Comparison of ENCODE assay signal across 30 cellular contexts in the genomic region with DNA sequence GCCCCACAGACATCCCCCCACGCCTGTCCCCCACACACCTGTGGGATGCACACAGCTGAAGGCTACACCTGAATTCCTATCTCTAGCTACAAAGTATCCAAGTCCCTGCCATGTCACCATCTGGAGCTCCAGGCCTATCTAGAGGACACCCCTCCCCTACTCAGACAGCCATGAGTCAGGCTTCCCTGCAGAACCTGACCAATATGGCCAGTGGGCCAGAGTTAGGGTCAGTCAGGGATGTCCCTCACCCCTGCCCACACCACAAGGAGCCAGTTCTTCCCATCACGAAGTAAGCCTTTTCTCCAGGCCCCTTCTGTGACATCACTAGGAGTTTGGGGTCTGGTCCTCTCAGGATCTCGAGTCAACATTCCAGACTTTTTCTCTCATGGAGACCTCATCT. TPM values are rescaled to one million over a fixed set of nuclear protein-coding genes. Genes with fewer than 3 reads are reported as not detected.
DNase-seq lines count a peak whose midpoint lies in the region; ATAC-seq, FAIRE-seq and TF ChIP-seq lines count a peak whose summit lies in the region.
"Had no signal": no experiment of that assay in that cellular context is flagged by ENCODE, and none has a peak within 500 bp of the region (broad histone marks: within the 10 kb centered on the region; RNA-seq: fewer than 3 reads in every experiment).

No MANE protein-coding gene starts in this region.

- H3K27ac ChIP-seq in left ventricle myocardium inferior (replicated peaks): no peak overlapping the region
- H3K27ac ChIP-seq in colonic mucosa: no peak overlapping the region
- no peak overlapping the region for H3K27ac ChIP-seq in vagina
- H3K27ac ChIP-seq: BLaER1 treated with 17β-estradiol and CSF1 and Interleukin-3, amounts not matched to agents 10 nM and 100 nM; SK-N-MC had no signal

- H3K4me1 ChIP-seq in left ventricle myocardium inferior: no peaks in the 10 kb centered on the region
- H3K4me1 ChIP-seq in colonic mucosa: no peaks in the 10 kb centered on the region
- no peaks in the 10 kb centered on the region for H3K4me1 ChIP-seq in vagina

- TF ChIP-seq POLR2A in vagina (IDR thresholded peaks at IDR 0.05): no peak

- no peak overlapping the region for H3K9ac ChIP-seq in colonic mucosa (ENCODE audit: low read depth in 2 of 2, low read length in 2 of 2)
- H3K9ac ChIP-seq: BLaER1 treated with 17β-estradiol and CSF1 and Interleukin-3, amounts not matched to agents 10 nM and 100 nM had no signal

- FAIRE-seq in D721Med (lab: Jason Lieb, UNC): no peak
- FAIRE-seq: G401.6, GM12891, GM18507, K562, RCC 7860 had no signal

- intact Hi-C loops in cardiac septum (cut with DNase I) (loop anchor here (10.0 kb wide), 1 partner anchor 625 kb away; no protein-coding TSS in a partner anchor), left ventricle myocardium inferior (cut with micrococcal nuclease) (no loop called here), colonic mucosa (cut with DNase I) (no loop called here), vagina (cut with DNase I) (no loop called here)

- H3K9me3 ChIP-seq in left ventricle myocardium inferior (replicated peaks) (no peaks in the 10 kb centered on the region), colonic mucosa (no peaks in the 10 kb centered on the region), vagina (no peaks in the 10 kb centered on the region)
- H3K9me3 ChIP-seq: BLaER1 treated with 17β-estradiol and CSF1 and Interleukin-3, amounts not matched to agents 10 nM and 100 nM had no signal

- no peak overlapping the region for H3K4me3 ChIP-seq in left ventricle myocardium inferior
- no peak overlapping the region for H3K4me3 ChIP-seq in colonic mucosa
- no peak overlapping the region for H3K4me3 ChIP-seq in vagina
- H3K4me3 ChIP-seq: BLaER1 treated with 17β-estradiol and CSF1 and Interleukin-3, amounts not matched to agents 10 nM and 100 nM; K562; SK-N-MC had no signal

- no peak for ATAC-seq in left lobe of liver
- ATAC-seq in HG02938 (IDR thresholded peaks at IDR 0.05; ENCODE audit: unreplicated experiment): no peak
- ATAC-seq: K562 had no signal

- no peak for TF ChIP-seq CTCF in left ventricle myocardium inferior (IDR thresholded peaks at IDR 0.05; ENCODE audit: borderline replicate concordance)
- TF ChIP-seq CTCF in colonic mucosa (IDR thresholded peaks at IDR 0.05): no peak
- TF ChIP-seq CTCF in vagina (IDR thresholded peaks at IDR 0.05): no peak
- TF ChIP-seq CTCF in D721Med (IDR thresholded peaks at IDR 0.05; ENCODE audit: insufficient read depth, missing control alignments): no peak

- DNase-seq in cardiac septum (ENCODE audit: low spot score) (peak; percentile 47), left ventricle myocardium inferior (no peak), colonic mucosa (peak; percentile 6), left lobe of liver (ENCODE audit: low spot score) (peak; percentile 10), vagina (ENCODE audit: extremely low spot score in 2 of 2) (peak; percentile 43 to 62), D721Med (ENCODE audit: insufficient read length, low spot score) (no peak), NCI-H1436 (lab: John Stamatoyannopoulos, UW) (no peak)
- DNase-seq: AML-193, GOT3, HCEC 1CT, Kasumi-1, NCI-H1092 treated with DMSO at 0.1 percent for 48 hours, NCI-H1436 treated with DMSO at 0.1 percent for 48 hours, NCI-H187 treated with DMSO at 0.1 percent for 48 hours, NCI-H2107, NCI-H446, NCI-H524 treated with DMSO at 0.1 percent for 48 hours, NCI-H774, SIG-M5 had no signal

- no peaks in the 10 kb centered on the region for H3K36me3 ChIP-seq in left ventricle myocardium inferior
- no peaks in the 10 kb centered on the region for H3K36me3 ChIP-seq in colonic mucosa
- no peaks in the 10 kb centered on the region for H3K36me3 ChIP-seq in vagina
- H3K36me3 ChIP-seq: BLaER1 treated with 17β-estradiol and CSF1 and Interleukin-3, amounts not matched to agents 10 nM and 100 nM had no signal

- H3K27me3 ChIP-seq in left ventricle myocardium inferior (ENCODE audit: low read depth): peaks cover 96% of the 10 kb centered on the region
- H3K27me3 ChIP-seq in colonic mucosa: no peaks in the 10 kb centered on the region
- no peaks in the 10 kb centered on the region for H3K27me3 ChIP-seq in vagina
- H3K27me3 ChIP-seq: BLaER1 treated with 17β-estradiol and CSF1 and Interleukin-3, amounts not matched to agents 10 nM and 100 nM had no signal

RNA-seq across cellular contexts. Expression of gene SLC18A3, which starts 10.6 kb away (rescaled TPM):
- total RNA-seq in cardiac septum (not detected), left ventricle myocardium inferior (not detected), colonic mucosa (under 1 TPM in 1 of 2 donors, not detected in 1; 0.42 TPM), left lobe of liver (not detected), vagina (0.49 TPM)
- total RNA-seq: A172; CD4-positive, alpha-beta T cell; K562; M059J had no signal

RNA-seq across cellular contexts. Expression of gene CHAT, which starts 14.3 kb away (rescaled TPM):
- total RNA-seq in cardiac septum: not detected
- total RNA-seq in left ventricle myocardium inferior: not detected
- 1 to 10 TPM in 1 of 2 donors, under 1 TPM in 1; 0.16 to 1.2 TPM for total RNA-seq in colonic mucosa
- total RNA-seq in left lobe of liver: not detected
- not detected for total RNA-seq in vagina
- total RNA-seq: A172; CD4-positive, alpha-beta T cell; K562; M059J had no signal

Comparison
In these comparisons a context has a peak if more than half of its experiments do, and no peak if none do; other contexts are left out.
1. DNase-seq: peak in cardiac septum (single experiment), colonic mucosa (single experiment), left lobe of liver (single experiment) and vagina (2 of 2); none in left ventricle myocardium inferior (single experiment), D721Med (single experiment) and NCI-H1436 (single experiment).